ENCODE assay signal across 16 cellular contexts in genomic region chr2:1995086-1995485, GRCh38.
"Had no signal": no experiment of that assay in that cellular context is flagged by ENCODE, and none has a peak within 500 bp of the region (broad histone marks: within the 10 kb centered on the region; RNA-seq: fewer than 3 reads in every experiment).

No MANE protein-coding gene starts in this region.

- H3K4me3 Mint-ChIP-seq: activated B cell treated with CpG ODN at 0.5 μM for 24 hours, nephron had no signal

- ATAC-seq: mucosa of descending colon had no signal

- H3K9me3 Mint-ChIP-seq: activated B cell treated with CpG ODN at 0.5 μM for 24 hours; activated CD4-positive, alpha-beta T cell treated with anti-CD3 and anti-CD28 coated beads, Interleukin-2, amount 10 ng/mL, durations not matched to agents 24 days and 14 days had no signal

- H3K27ac ChIP-seq: adrenal gland, epithelial cell of prostate, right atrium auricular region, tibial artery, uterus had no signal

- H3K36me3 ChIP-seq: adrenal gland, right atrium auricular region, tibial artery, uterus had no signal

- H3K27ac Mint-ChIP-seq: activated B cell treated with CpG ODN at 0.5 μM for 24 hours; nephron; progenitor cell of endocrine pancreas; T-helper 2 cell treated with Interferon-gamma antibody and Interleukin-4, amounts not matched to agents 5 μg/mL and 100 μg/mL, for 36 hours had no signal

- H3K4me3 ChIP-seq: adrenal gland, mucosa of descending colon, right atrium auricular region, tibial artery, uterus had no signal

- H3K4me1 ChIP-seq: adrenal gland, tibial artery, uterus had no signal

- H3K27me3 ChIP-seq: adrenal gland, right atrium auricular region, uterus had no signal

- H3K4me1 Mint-ChIP-seq: activated B cell treated with CpG ODN at 0.5 μM for 24 hours, nephron had no signal

- DNase-seq: activated B cell treated with CpG ODN at 0.5 μM for 24 hours; activated CD8-positive, alpha-beta T cell treated with anti-CD3 and anti-CD28 coated beads, Interleukin-2, amount 10 ng/mL, durations not matched to agents 7 days and 5 days; caudate nucleus; effector memory CD4-positive, alpha-beta T cell; mucosa of descending colon; occipital lobe; stimulated activated CD4-positive, alpha-beta T cell treated with anti-CD3 and anti-CD28 coated beads, Interleukin-4, amount 100 ng/mL, for 24 hours; tibial artery; uterus had no signal

- H3K9me3 ChIP-seq: adrenal gland, mucosa of descending colon, tibial artery, uterus had no signal
